8 cellular contexts compared by ENCODE assay signal in genomic region chr1:179229214-179230140, GRCh38. TPM values are rescaled to one million over a fixed set of nuclear protein-coding genes. Genes with fewer than 3 reads are reported as not detected.
DNase-seq lines count a peak whose midpoint lies in the region; ATAC-seq and TF ChIP-seq lines count a peak whose summit lies in the region.

Gene ABL2, minus strand, starts transcription at chr1:179229677. Its CDS starts 280 bp downstream, at chr1:179229397.

- H3K9ac ChIP-seq in PC-3 (ENCODE audit: low read length) = peak within 1 kb of the TSS; percentile 86

- TF ChIP-seq CTCF in BJ (IDR thresholded peaks at IDR 0.05; ENCODE audit: insufficient read depth, low read depth, low read length) (no peak), PC-3 (conservative IDR thresholded peaks at IDR 0.05; ENCODE audit: low read depth, low read length) (no peak), fibroblast of villous mesenchyme (IDR thresholded peaks at IDR 0.05; ENCODE audit: insufficient read depth, low read depth, low read length) (no peak), neutrophil (IDR thresholded peaks at IDR 0.05) (no peak)

- no TSS peak for BruUV-seq in PC-3 (replicated peaks; lab: Mats Ljungman, UMichigan)

- POLR2A ChIA-PET in BJ (lab: Charles Lee) (no interaction called here), PC-3 (lab: Charles Lee; ENCODE audit: unreplicated experiment) (no interaction called here)

- H3K4me2 ChIP-seq in PC-3 (ENCODE audit: low read length) = peak within 1 kb of the TSS; percentile 98

- H3K4me3 ChIP-seq in BJ (ENCODE audit: low read depth, low read length) (peak within 1 kb of the TSS; percentile 91), PC-3 (ENCODE audit: low read length) (peak within 1 kb of the TSS; percentile 94), fibroblast of villous mesenchyme (ENCODE audit: low read depth, low read length) (peak within 1 kb of the TSS; percentile 68), neutrophil (ENCODE audit: low read depth in 1 of 2, low read length in 1 of 2) (peak within 1 kb of the TSS; percentile 81 to 88)

- H3F3A ChIP-seq in PC-3 (ENCODE audit: low read length, unreplicated experiment) = no peaks in the 10 kb centered on the region

- peak within 1 kb of the TSS; percentile 83 for H3K27ac ChIP-seq in PC-3 (ENCODE audit: low read length)
- peak within 1 kb of the TSS; percentile 60 for H3K27ac ChIP-seq in neutrophil
- H3K27ac ChIP-seq in temporal lobe (ENCODE audit: low read depth, low read length) = peak within 1 kb of the TSS; percentile 86

- H4K20me1 ChIP-seq in PC-3 (ENCODE audit: low read length) = no peaks in the 10 kb centered on the region; the same call in 1 of the 2 replicates

- H3K36me3 ChIP-seq in BJ (ENCODE audit: control insufficient read depth, insufficient read depth, low read length) = no peaks in the 10 kb centered on the region
- H3K36me3 ChIP-seq in PC-3 (ENCODE audit: low read depth, low read length) = no peaks in the 10 kb centered on the region
- H3K36me3 ChIP-seq in neutrophil = no peaks in the 10 kb centered on the region

- CTCF ChIA-PET in BJ (lab: Yijun Ruan, JAX) = no interaction called here
- CTCF ChIA-PET in PC-3 (lab: Charles Lee) = interaction anchor here (0.6 kb wide), 2 partner anchors 53 to 503 kb away, joined by 6 to 10 read pairs; no protein-coding TSS in a partner anchor

- H3K27me3 ChIP-seq in BJ (ENCODE audit: control insufficient read depth, insufficient read depth, low read length) (no peaks in the 10 kb centered on the region), PC-3 (ENCODE audit: low read length) (no peaks in the 10 kb centered on the region), neutrophil (peaks cover 10% of the 10 kb centered on the region)

- H3K4me1 ChIP-seq in PC-3 (ENCODE audit: insufficient read depth, low read length) (peaks cover 33% of the 10 kb centered on the region), neutrophil (ENCODE audit: control insufficient read depth in 1 of 2, insufficient read depth in 1 of 2, low read depth in 1 of 2, low read length in 1 of 2) (peaks cover 24% of the 10 kb centered on the region in 2 experiments)

- H3K9me3 ChIP-seq in PC-3 (ENCODE audit: low read length) = no peaks in the 10 kb centered on the region
- no peaks in the 10 kb centered on the region for H3K9me3 ChIP-seq in neutrophil

- H3K79me2 ChIP-seq in PC-3 (ENCODE audit: low read length) = peaks cover 46% of the 10 kb centered on the region

- H3K9me2 ChIP-seq in PC-3 (replicated peaks; ENCODE audit: low read length) = no peaks in the 10 kb centered on the region

- ATAC-seq in HG03460 (IDR thresholded peaks at IDR 0.05; ENCODE audit: unreplicated experiment) = peak; percentile 68
- ATAC-seq in PC-3 = peak; percentile 47

- DNase-seq in BJ (ENCODE audit: low read depth) = no peak
- peak; percentile 52 for DNase-seq in GM19238 (ENCODE audit: insufficient read length, low spot score)
- peak; percentile 44 for DNase-seq in PC-3
- DNase-seq in activated effector memory CD4-positive, alpha-beta T cell treated with Interleukin-2 at 50 U/mL for 16 hours = peak; percentile 27
- peak; percentile 29 for DNase-seq in fibroblast of villous mesenchyme (ENCODE audit: low read depth)

- peak within 1 kb of the TSS; percentile 94 for H2AFZ ChIP-seq in PC-3 (ENCODE audit: low read length)

- intact Hi-C loops in PC-3 (cut with micrococcal nuclease) = loop anchor here (5.0 kb wide), 1 partner anchor 87 kb away; no protein-coding TSS in a partner anchor

RNA-seq across cellular contexts. Expression of gene ABL2, which starts in this region (rescaled TPM):
- 18.7 and 24.0 TPM in 2 replicates for polyA plus RNA-seq in BJ (2011; rRNA removed)
- 97.0 and 101 TPM in 2 replicates for polyA minus RNA-seq in BJ (2011; rRNA and poly(A)+ RNA removed)
- total RNA-seq in PC-3 (2014; rRNA removed) = 15.9 and 19.2 TPM in 2 replicates
- total RNA-seq in fibroblast of villous mesenchyme = 60.9 and 66.9 TPM in 2 replicates
- 32.7 TPM for total RNA-seq in temporal lobe
